Comparison of ENCODE assay signal across 9 cellular contexts in genomic region chr14:35339761-35340406, GRCh38. TPM values are rescaled to one million over a fixed set of nuclear protein-coding genes. Genes with fewer than 3 reads are reported as not detected.
DNase-seq lines count a peak whose midpoint lies in the region; ATAC-seq and TF ChIP-seq lines count a peak whose summit lies in the region.
"Had no signal": no experiment of that assay in that cellular context is flagged by ENCODE, and none has a peak within 500 bp of the region (broad histone marks: within the 10 kb centered on the region; RNA-seq: fewer than 3 reads in every experiment).

No MANE protein-coding gene starts in this region.

- ATAC-seq in GM18511 (IDR thresholded peaks at IDR 0.05; ENCODE audit: unreplicated experiment): peak; percentile 81
- ATAC-seq in HG03135 (IDR thresholded peaks at IDR 0.05; ENCODE audit: unreplicated experiment): peak; percentile 76
- ATAC-seq in GM19395 (IDR thresholded peaks at IDR 0.05; ENCODE audit: unreplicated experiment): no peak

- H3K27me3 ChIP-seq in ascending aorta (no peaks in the 10 kb centered on the region), prostate gland (replicated peaks; ENCODE audit: insufficient read depth) (no peaks in the 10 kb centered on the region), endodermal cell (ENCODE audit: control insufficient read depth, insufficient read depth, low read length, poor library complexity, severe bottlenecking) (no peaks in the 10 kb centered on the region)

- WGBS in prostate gland: 77% methylated on average over 11 of the region's 12 CpGs
- 94 to 97% methylated on average over 9 to 12 of the region's 12 CpGs for WGBS in endodermal cell (ENCODE audit: insufficient coverage in 1 of 2, insufficient read length in 1 of 2), 2 experiments

- H3K4me3 ChIP-seq in ascending aorta: no peak overlapping the region
- H3K4me3 ChIP-seq in prostate gland: no peak overlapping the region
- H3K4me3 ChIP-seq in endodermal cell (ENCODE audit: low read length): no peak overlapping the region

- no peaks in the 10 kb centered on the region for H3K9me3 Mint-ChIP-seq in endodermal cell

- no peaks in the 10 kb centered on the region for H3K27me3 Mint-ChIP-seq in endodermal cell (ENCODE audit: insufficient read depth)

- H3K4me3 Mint-ChIP-seq in endodermal cell: no peak overlapping the region

- H3K9me3 ChIP-seq in ascending aorta: no peaks in the 10 kb centered on the region
- H3K9me3 ChIP-seq in prostate gland: no peaks in the 10 kb centered on the region
- H3K9me3 ChIP-seq in endodermal cell (ENCODE audit: control insufficient read depth, low read length): no peaks in the 10 kb centered on the region

- H3K27ac ChIP-seq in ascending aorta (peak overlapping the region; percentile 95 to 97), prostate gland (peak overlapping the region; percentile 13 to 95), endodermal cell (ENCODE audit: low read depth, low read length) (no peak overlapping the region)
- H3K27ac ChIP-seq: KMS-11 had no signal

- DNase-seq in ascending aorta (ENCODE audit: low spot score in 2 of 2) (peak in 1 of 2 donors; percentile 68), prostate gland (ENCODE audit: low spot score) (no peak), cerebellar nuclear complex (lab: John Stamatoyannopoulos, UW) (no peak), endodermal cell (no peak)
- no peak for DNase-seq in stimulated activated CD4-positive, alpha-beta T cell treated with anti-CD3 and anti-CD28 coated beads, Interleukin-2, amount 100 ng/mL, for 24 hours

- no peak overlapping the region for H3K27ac Mint-ChIP-seq in endodermal cell

- no peaks in the 10 kb centered on the region for H3K36me3 ChIP-seq in ascending aorta
- H3K36me3 ChIP-seq in prostate gland: no peaks in the 10 kb centered on the region
- no peaks in the 10 kb centered on the region for H3K36me3 ChIP-seq in endodermal cell (ENCODE audit: control insufficient read depth, insufficient read depth, low read length)

- H3K4me1 ChIP-seq in ascending aorta (peaks cover 11 to 39% of the 10 kb centered on the region in 2 donors), prostate gland (replicated peaks) (peaks cover 17% of the 10 kb centered on the region), endodermal cell (ENCODE audit: control insufficient read depth, insufficient read depth, low read length) (peaks cover 22% of the 10 kb centered on the region)

- TF ChIP-seq CTCF in ascending aorta (IDR thresholded peaks at IDR 0.05) (no peak), prostate gland (IDR thresholded peaks at IDR 0.05) (no peak), endodermal cell (conservative IDR thresholded peaks at IDR 0.05) (no peak)

- intact Hi-C loops in ascending aorta (cut with DNase I) (loop anchor here (2.0 kb wide), 1 partner anchor 47 kb away; the partner anchor contains the start of gene PSMA6), prostate gland (cut with DNase I) (loop anchor here (2.0 to 5.0 kb wide), 3 partner anchors 47 to 63 kb away; partner anchors contain the start of gene PSMA6)

- H3K9ac ChIP-seq in endodermal cell (ENCODE audit: extremely low read depth, low read length, poor library complexity, severe bottlenecking): no peak overlapping the region
- H3K9ac ChIP-seq: KMS-11 had no signal

- no peak for TF ChIP-seq POLR2A in prostate gland (IDR thresholded peaks at IDR 0.05)

- H3K36me3 Mint-ChIP-seq in endodermal cell (ENCODE audit: low read depth): no peaks in the 10 kb centered on the region

- H3K4me1 Mint-ChIP-seq in endodermal cell: peaks cover 23% of the 10 kb centered on the region

RNA-seq across cellular contexts. Expression of gene PSMA6, which starts 47.7 kb away (rescaled TPM):
- total RNA-seq in ascending aorta: 96.6 TPM
- 100 to 1,000 TPM in 1 of 2 donors, 10 to 100 TPM in 1; 84.1 to 181 TPM for total RNA-seq in prostate gland
- total RNA-seq in endodermal cell: 100 to 1,000 TPM; 263 to 277 TPM
- polyA plus RNA-seq in endodermal cell (2013, experiment 1 of 2): 181 TPM
- 184 TPM for polyA plus RNA-seq in endodermal cell (2013, experiment 2 of 2)
